ENCODE assay signal across 17 cellular contexts in the genomic region with DNA sequence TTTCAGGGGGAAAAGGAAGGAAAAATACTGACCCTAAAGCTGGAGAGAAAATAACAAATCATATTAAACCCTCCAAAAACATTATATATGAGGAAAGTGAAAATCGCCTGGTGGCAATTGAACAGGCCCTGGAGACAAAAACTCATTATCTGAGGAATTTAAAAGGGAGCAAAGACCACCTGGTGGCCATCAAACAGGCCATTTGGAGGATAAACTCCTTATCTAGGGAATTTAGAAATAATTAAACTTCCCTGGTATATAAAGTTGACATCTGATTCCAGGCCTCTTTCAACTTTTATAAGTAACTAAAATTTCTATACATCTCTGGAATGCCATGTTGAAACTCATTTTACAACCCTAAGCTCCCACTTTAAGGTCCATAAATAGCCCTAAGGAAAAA. TPM values are rescaled to one million over a fixed set of nuclear protein-coding genes. Genes with fewer than 3 reads are reported as not detected.
DNase-seq lines count a peak whose midpoint lies in the region; ATAC-seq and TF ChIP-seq lines count a peak whose summit lies in the region.
"Had no signal": no experiment of that assay in that cellular context is flagged by ENCODE, and none has a peak within 500 bp of the region (broad histone marks: within the 10 kb centered on the region; RNA-seq: fewer than 3 reads in every experiment).

No MANE protein-coding gene starts in this region.

- H3K4me1 ChIP-seq in GM23338 (ENCODE audit: insufficient read depth), result peaks cover 29% of the 10 kb centered on the region
- H3K4me1 ChIP-seq in hepatocyte (ENCODE audit: insufficient read depth), result peaks cover 8% of the 10 kb centered on the region
- H3K4me1 ChIP-seq: BE2C had no signal

- H3K9me3 ChIP-seq in SK-N-MC (ENCODE audit: low read depth, low read length), result no peaks in the 10 kb centered on the region
- no peaks in the 10 kb centered on the region for H3K9me3 ChIP-seq in hepatocyte (ENCODE audit: low read depth)
- H3K9me3 ChIP-seq: BE2C had no signal

- ATAC-seq in GM23338, result no peak
- no peak for ATAC-seq in naive thymus-derived CD8-positive, alpha-beta T cell

- H3K4me2 ChIP-seq in GM23338, result no peak overlapping the region; the same call in 1 of the 2 replicates
- no peak overlapping the region for H3K4me2 ChIP-seq in hepatocyte

- TF ChIP-seq CTCF in GM23338 (conservative IDR thresholded peaks at IDR 0.05; ENCODE audit: low read depth in 2 of 2) (no peak), hepatocyte (IDR thresholded peaks at IDR 0.05; ENCODE audit: poor library complexity) (no peak), nephron (IDR thresholded peaks at IDR 0.05; ENCODE audit: unreplicated experiment in 3 of 3) (no peak)

- peaks cover 3% of the 10 kb centered on the region for H3K27me3 Mint-ChIP-seq in GM23338 (ENCODE audit: insufficient read depth, low read depth, poor library complexity)
- H3K27me3 Mint-ChIP-seq in nephron (ENCODE audit: low read depth), result no peaks in the 10 kb centered on the region
- H3K27me3 Mint-ChIP-seq in naive thymus-derived CD8-positive, alpha-beta T cell, result no peaks in the 10 kb centered on the region
- H3K27me3 Mint-ChIP-seq: CD4-positive, CD25-positive, alpha-beta regulatory T cell had no signal

- H3K4me3 ChIP-seq in GM23338 (no peak overlapping the region), SK-N-MC (no peak overlapping the region), hepatocyte (no peak overlapping the region)

- H4K20me1 ChIP-seq in GM23338 (replicated peaks; ENCODE audit: insufficient read depth) (no peaks in the 10 kb centered on the region), hepatocyte (ENCODE audit: insufficient read depth, poor library complexity, severe bottlenecking) (no peaks in the 10 kb centered on the region)

- H3K9ac ChIP-seq in SK-N-MC (ENCODE audit: insufficient read length), result no peak overlapping the region

- no peaks in the 10 kb centered on the region for H3K9me2 ChIP-seq in GM23338 (ENCODE audit: insufficient read depth)
- no peaks in the 10 kb centered on the region for H3K9me2 ChIP-seq in hepatocyte (replicated peaks; ENCODE audit: insufficient read depth)

- H3K79me2 ChIP-seq in GM23338 (replicated peaks; ENCODE audit: insufficient read depth) (peaks cover 41% of the 10 kb centered on the region), hepatocyte (peaks cover 11% of the 10 kb centered on the region)

- H3K27me3 ChIP-seq in GM23338 (ENCODE audit: insufficient read depth), result no peaks in the 10 kb centered on the region
- H3K27me3 ChIP-seq in hepatocyte, result no peaks in the 10 kb centered on the region
- H3K27me3 ChIP-seq: BE2C had no signal

- H3K9me3 Mint-ChIP-seq in GM23338, result peaks cover 7% of the 10 kb centered on the region; the same call in 2 of the 3 replicates
- H3K9me3 Mint-ChIP-seq in nephron, result peaks cover 5% of the 10 kb centered on the region
- peaks cover 0 to 13% (median 4%) of the 10 kb centered on the region in 9 donors for H3K9me3 Mint-ChIP-seq in naive thymus-derived CD8-positive, alpha-beta T cell

- no peaks in the 10 kb centered on the region for H3K36me3 ChIP-seq in GM23338 (ENCODE audit: insufficient read depth)
- H3K36me3 ChIP-seq in SK-N-MC (ENCODE audit: insufficient read depth, low read length), result peaks cover 5% of the 10 kb centered on the region; the same call in 1 of the 2 replicates
- no peaks in the 10 kb centered on the region for H3K36me3 ChIP-seq in hepatocyte (replicated peaks; ENCODE audit: insufficient read depth, low read depth)
- H3K36me3 ChIP-seq: BE2C had no signal

- H3K4me3 Mint-ChIP-seq in GM23338, result no peak overlapping the region
- H3K4me3 Mint-ChIP-seq in nephron, result no peak overlapping the region
- no peak overlapping the region for H3K4me3 Mint-ChIP-seq in naive thymus-derived CD8-positive, alpha-beta T cell
- H3K4me3 Mint-ChIP-seq: CD4-positive, CD25-positive, alpha-beta regulatory T cell; CD8-positive, alpha-beta memory T cell; H9 had no signal

- H3K4me1 Mint-ChIP-seq in GM23338 (peaks cover 31% of the 10 kb centered on the region), nephron (peaks cover 37% of the 10 kb centered on the region)
- peaks cover 4 to 26% (median 22%) of the 10 kb centered on the region in 4 donors for H3K4me1 Mint-ChIP-seq in naive thymus-derived CD8-positive, alpha-beta T cell

- H3K27ac Mint-ChIP-seq in GM23338 (peak overlapping the region; percentile 80; the same call in 1 of the 2 replicates), nephron (peak overlapping the region; percentile 84 to 96 (median 96))
- H3K27ac Mint-ChIP-seq in naive thymus-derived CD8-positive, alpha-beta T cell, result peak overlapping the region in 1 of 10 donors; percentile 16
- H3K27ac Mint-ChIP-seq: CD4-positive, CD25-positive, alpha-beta regulatory T cell had no signal

- no peaks in the 10 kb centered on the region for H3F3A ChIP-seq in GM23338 (replicated peaks; ENCODE audit: low read depth)

- DNase-seq in GM23338 (ENCODE audit: low spot score), result no peak
- no peak for DNase-seq in SK-N-MC (ENCODE audit: low read depth, low spot score)
- no peak for DNase-seq in hepatocyte (ENCODE audit: low spot score)
- no peak for DNase-seq in NCI-H1930 (lab: John Stamatoyannopoulos, UW)
- no peak for DNase-seq in DMS79 treated with DMSO at 0.1 percent for 48 hours (lab: John Stamatoyannopoulos, UW)
- no peak for DNase-seq in naive thymus-derived CD8-positive, alpha-beta T cell
- no peak for DNase-seq in NK-92 treated with Interleukin-12 subunit alpha and Interleukin-12 subunit beta, amount 100 ng/mL, for 24 hours (lab: John Stamatoyannopoulos, UW)
- DNase-seq: BE2C; C1 segment of cervical spinal cord; CD4-positive, CD25-positive, alpha-beta regulatory T cell; CD8-positive, alpha-beta memory T cell; COR-L47; DMS153; DMS79; GF-D8; H9 had no signal

- H2AFZ ChIP-seq in GM23338 (no peak overlapping the region), hepatocyte (no peak overlapping the region)

- 70% methylated on average over 1 of the region's 1 CpG for WGBS in hepatocyte (ENCODE audit: low lambda C conversion rate, missing lambda C conversion rate)

- POLR2A ChIA-PET in naive thymus-derived CD8-positive, alpha-beta T cell (lab: Charles Lee), result no interaction called here

- H3K36me3 Mint-ChIP-seq in GM23338 (ENCODE audit: low read depth) (peaks cover 26% of the 10 kb centered on the region; the same call in 2 of the 3 replicates), nephron (ENCODE audit: low read depth) (peaks cover 69% of the 10 kb centered on the region)
- peaks cover 7 to 31% (median 19%) of the 10 kb centered on the region in 3 donors for H3K36me3 Mint-ChIP-seq in naive thymus-derived CD8-positive, alpha-beta T cell

- H3K27ac ChIP-seq in GM23338 (ENCODE audit: low read depth) (no peak overlapping the region), SK-N-MC (0 out of 2 replicates have a peak overlapping the region, but pooled peaks have one; percentile 19), hepatocyte (peak overlapping the region; percentile 53)

RNA-seq across cellular contexts. Expression of a gene that starts 35.2 kb away (rescaled TPM):
- total RNA-seq in GM23338 (2014; rRNA removed; shearing (Covaris generic)), result 17.9 and 19.1 TPM in 2 replicates
- polyA plus RNA-seq in GM23338 (2016; fragmentation: Nextera tagmentation; extraction: Ambion mirVana) (19.0 and 20.2 TPM in 2 replicates), hepatocyte (11.6 and 13.2 TPM in 2 replicates)
- 24.8 and 27.3 TPM in 2 replicates for total RNA-seq in hepatocyte
- 10 to 100 TPM; 20.4 to 21.8 TPM for total RNA-seq in naive thymus-derived CD8-positive, alpha-beta T cell
- polyA plus RNA-seq in naive thymus-derived CD8-positive, alpha-beta T cell, result 1 to 10 TPM; 5.3 to 6.7 (median 6.0) TPM
